Comparison of ENCODE assay signal across 12 cellular contexts in genomic region chr6:43790031-43790430, GRCh38. TPM values are rescaled to one million over a fixed set of nuclear protein-coding genes. Genes with fewer than 3 reads are reported as not detected.
DNase-seq lines count a peak whose midpoint lies in the region; ATAC-seq and TF ChIP-seq lines count a peak whose summit lies in the region.
"Had no signal": no experiment of that assay in that cellular context is flagged by ENCODE, and none has a peak within 500 bp of the region (broad histone marks: within the 10 kb centered on the region; RNA-seq: fewer than 3 reads in every experiment).

No MANE protein-coding gene starts in this region.

- no peak for ATAC-seq in GM19397 (IDR thresholded peaks at IDR 0.05; ENCODE audit: unreplicated experiment)
- ATAC-seq in GM19452 (IDR thresholded peaks at IDR 0.05; ENCODE audit: unreplicated experiment), result no peak
- ATAC-seq: activated CD4-positive, alpha-beta T cell treated with anti-CD3 and anti-CD28 coated beads for 36 hours had no signal

- peaks cover 34% of the 10 kb centered on the region for H3F3A ChIP-seq in GM23248 (ENCODE audit: insufficient read depth)

- H3K4me3 ChIP-seq in GM23248, result no peak overlapping the region
- no peak overlapping the region for H3K4me3 ChIP-seq in hepatocyte
- H3K4me3 ChIP-seq: cardiac muscle cell had no signal

- no peak overlapping the region for H3K9ac ChIP-seq in GM23248

- WGBS in GM23248 (ENCODE audit: low coverage in 1 of 2, low lambda C conversion rate in 2 of 2, missing lambda C conversion rate in 2 of 2), 2 experiments, result 34 to 49% methylated on average over 5 of the region's 5 CpGs
- 47% methylated on average over 5 of the region's 5 CpGs for WGBS in hepatocyte (ENCODE audit: low lambda C conversion rate, missing lambda C conversion rate)

- H3K4me2 ChIP-seq in GM23248 (ENCODE audit: unreplicated experiment) (no peak overlapping the region), hepatocyte (no peak overlapping the region)

- H3K27ac ChIP-seq in GM23248, result no peak overlapping the region
- peak overlapping the region; percentile 47 for H3K27ac ChIP-seq in hepatocyte
- H3K27ac ChIP-seq: cardiac muscle cell had no signal

- no peaks in the 10 kb centered on the region for H3K9me3 ChIP-seq in GM23248 (ENCODE audit: low read depth)
- H3K9me3 ChIP-seq in hepatocyte (ENCODE audit: low read depth), result no peaks in the 10 kb centered on the region

- H3K36me3 ChIP-seq in GM23248 (ENCODE audit: low read depth) (peaks cover 13% of the 10 kb centered on the region), hepatocyte (replicated peaks; ENCODE audit: insufficient read depth, low read depth) (no peaks in the 10 kb centered on the region)

- H4K20me1 ChIP-seq in GM23248 (ENCODE audit: insufficient read depth), result 0 out of 2 replicates have a peak, but pooled peaks cover 4% of the 10 kb centered on the region
- peaks cover 8% of the 10 kb centered on the region for H4K20me1 ChIP-seq in hepatocyte (ENCODE audit: insufficient read depth, poor library complexity, severe bottlenecking)

- H3K79me2 ChIP-seq in GM23248 (ENCODE audit: insufficient read depth), result no peaks in the 10 kb centered on the region
- no peaks in the 10 kb centered on the region for H3K79me2 ChIP-seq in hepatocyte

- H2AFZ ChIP-seq in GM23248, result no peak overlapping the region
- H2AFZ ChIP-seq in hepatocyte, result no peak overlapping the region

- in situ Hi-C loops in GM23248 (cut with MboI), result no loop called here

- DNase-seq in GM23248 (peak; percentile 53), amniotic epithelial cell (ENCODE audit: low read depth) (peak; percentile 96), hepatocyte (ENCODE audit: low spot score) (peak; percentile 55), stromal cell of bone marrow (ENCODE audit: low read depth) (peak; percentile 88), NCI-H82 (lab: John Stamatoyannopoulos, UW) (no peak), GDM1 (lab: John Stamatoyannopoulos, UW) (no peak)
- DNase-seq: activated CD4-positive, alpha-beta T cell treated with anti-CD3 and anti-CD28 coated beads for 36 hours; NCI-H510A treated with DMSO at 0.1 percent for 48 hours; SW 1271 had no signal

- H3K4me1 ChIP-seq in GM23248 (ENCODE audit: insufficient read depth), result no peaks in the 10 kb centered on the region
- peaks cover 3% of the 10 kb centered on the region for H3K4me1 ChIP-seq in hepatocyte (ENCODE audit: insufficient read depth)

- no peak for TF ChIP-seq CTCF in hepatocyte (IDR thresholded peaks at IDR 0.05; ENCODE audit: poor library complexity)

- H3K27me3 ChIP-seq in GM23248 (replicated peaks; ENCODE audit: insufficient read depth) (no peaks in the 10 kb centered on the region), hepatocyte (no peaks in the 10 kb centered on the region)
- H3K27me3 ChIP-seq: cardiac muscle cell had no signal

- no peaks in the 10 kb centered on the region for H3K9me2 ChIP-seq in GM23248 (ENCODE audit: insufficient read depth)
- no peaks in the 10 kb centered on the region for H3K9me2 ChIP-seq in hepatocyte (replicated peaks; ENCODE audit: insufficient read depth)

RNA-seq across cellular contexts. Expression of gene VEGFA, which starts 20.0 kb away (rescaled TPM):
- total RNA-seq in GM23248 (2014; rRNA removed; shearing (Covaris generic)), result 197 and 241 TPM in 2 replicates
- 9.3 and 10.7 TPM in 2 replicates for polyA plus RNA-seq in GM23248 (2016; fragmentation: Nextera tagmentation; extraction: Ambion mirVana)
- 165 and 179 TPM in 2 replicates for total RNA-seq in hepatocyte
- polyA plus RNA-seq in hepatocyte, result 129 and 148 TPM in 2 replicates

Comparison
In these comparisons a context has a peak if more than half of its experiments do, and no peak if none do; other contexts are left out.
1. DNase-seq: peak in GM23248 (single experiment), amniotic epithelial cell (single experiment), hepatocyte (single experiment) and stromal cell of bone marrow (single experiment); none in NCI-H82 (single experiment) and GDM1 (single experiment).